10 cellular contexts compared by ENCODE assay signal in the genomic region with DNA sequence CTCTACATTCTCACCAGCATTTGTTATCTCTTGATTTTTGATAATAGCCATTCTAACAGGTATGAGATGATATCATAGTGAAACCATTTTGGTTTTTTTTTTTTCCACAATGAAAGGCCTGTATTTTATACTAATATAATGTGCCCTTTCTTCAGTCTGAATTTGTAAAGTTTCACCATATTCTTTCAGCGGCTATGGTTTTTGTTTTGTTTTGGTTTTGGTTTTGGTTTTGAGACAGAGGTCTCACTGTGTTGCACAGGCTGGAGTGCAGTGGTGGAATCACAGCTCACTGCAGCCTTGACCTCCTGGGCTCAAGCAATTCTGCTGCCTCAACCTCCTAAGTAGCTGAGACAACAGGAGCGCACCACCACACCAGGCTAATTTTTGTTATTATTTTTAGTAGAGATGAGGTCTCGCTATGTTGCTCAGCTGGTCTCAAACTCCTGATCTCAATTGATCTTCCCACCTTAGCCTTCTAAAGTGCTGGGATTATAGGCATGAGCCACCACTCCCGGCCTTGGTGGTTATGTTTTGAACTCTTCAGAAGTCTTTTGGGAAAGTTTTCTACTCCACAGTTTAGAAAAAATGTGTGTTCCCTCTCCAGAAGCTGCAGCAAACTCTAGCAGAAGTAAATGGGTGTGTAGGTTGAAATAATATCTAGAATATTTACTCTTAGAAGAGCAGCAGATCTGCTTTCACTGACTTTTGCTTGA.
DNase-seq lines count a peak whose midpoint lies in the region; ATAC-seq lines count a peak whose summit lies in the region.
"Had no signal": no experiment of that assay in that cellular context is flagged by ENCODE, and none has a peak within 500 bp of the region (broad histone marks: within the 10 kb centered on the region; RNA-seq: fewer than 3 reads in every experiment).

No MANE protein-coding gene starts in this region.

- ATAC-seq in GM21529 (IDR thresholded peaks at IDR 0.05; ENCODE audit: unreplicated experiment) (peak; percentile 53), T-helper 17 cell (peak; percentile 51), memory B cell (ENCODE audit: low read depth) (peak; percentile 46), GM18502 (IDR thresholded peaks at IDR 0.05; ENCODE audit: poor library complexity, unreplicated experiment) (no peak), HG03520 (IDR thresholded peaks at IDR 0.05; ENCODE audit: unreplicated experiment) (no peak)

- peak; percentile 42 for DNase-seq in COLO829 (ENCODE audit: low spot score)
- DNase-seq in T-helper 17 cell = no peak
- no peak for DNase-seq in memory B cell (ENCODE audit: low spot score in 2 of 2)
- DNase-seq in AG08395 (ENCODE audit: low spot score) = no peak
- no peak for DNase-seq in NCI-H510A (lab: John Stamatoyannopoulos, UW)
- DNase-seq: GOT3 had no signal

- H3K36me3 Mint-ChIP-seq in T-helper 17 cell (ENCODE audit: low read depth) (no peaks in the 10 kb centered on the region), memory B cell (no peaks in the 10 kb centered on the region)

- H3K27ac Mint-ChIP-seq in T-helper 17 cell (peak overlapping the region; percentile 93), memory B cell (peak overlapping the region; percentile 80)

- H3K27me3 Mint-ChIP-seq in T-helper 17 cell (no peaks in the 10 kb centered on the region), memory B cell (no peaks in the 10 kb centered on the region)

- H3K4me1 Mint-ChIP-seq in T-helper 17 cell (peaks cover 18% of the 10 kb centered on the region), memory B cell (peaks cover 15% of the 10 kb centered on the region)

- H3K9me3 ChIP-seq in T-helper 17 cell (ENCODE audit: control insufficient read depth, low read length, poor library complexity, severe bottlenecking) = no peaks in the 10 kb centered on the region

- no peaks in the 10 kb centered on the region for H3K9me3 Mint-ChIP-seq in memory B cell

- H3K4me3 Mint-ChIP-seq in T-helper 17 cell (peak overlapping the region; percentile 81), memory B cell (peak overlapping the region; percentile 35)
- H3K4me3 Mint-ChIP-seq: neural crest cell had no signal

Comparison
In these comparisons a context has a peak if more than half of its experiments do, and no peak if none do; other contexts are left out.
1. ATAC-seq: peak in GM21529 (single experiment), T-helper 17 cell (single experiment) and memory B cell (single experiment); none in GM18502 (single experiment) and HG03520 (single experiment).